In the genomic region with DNA sequence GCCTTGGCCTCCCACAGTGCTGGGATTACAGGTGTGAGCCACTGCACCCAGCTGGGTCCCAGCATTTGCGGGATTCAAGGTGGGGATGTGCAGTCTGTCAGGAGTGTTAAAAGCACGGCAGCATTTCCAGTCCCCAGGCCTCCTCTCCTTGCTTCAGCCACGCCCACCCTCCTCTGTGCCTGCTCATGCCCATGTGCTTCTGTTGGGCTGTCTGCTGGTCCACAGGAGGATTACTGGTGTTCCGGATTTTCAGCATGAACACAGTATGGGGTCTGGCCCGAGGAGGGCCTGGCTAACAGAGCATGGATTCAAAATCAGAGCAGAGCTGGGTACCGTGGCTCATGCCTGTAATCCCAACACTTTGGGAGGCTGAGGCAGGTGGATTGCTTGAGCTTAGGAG, we compare ENCODE assay signal across 13 cellular contexts. TPM values are rescaled to one million over a fixed set of nuclear protein-coding genes. Genes with fewer than 3 reads are reported as not detected.
DNase-seq lines count a peak whose midpoint lies in the region; TF ChIP-seq lines count a peak whose summit lies in the region.
"Had no signal": no experiment of that assay in that cellular context is flagged by ENCODE, and none has a peak within 500 bp of the region (broad histone marks: within the 10 kb centered on the region; RNA-seq: fewer than 3 reads in every experiment).

No MANE protein-coding gene starts in this region.

- H2AFZ ChIP-seq in mammary epithelial cell (ENCODE audit: low read depth, low read length) (no peak overlapping the region), neural progenitor cell (replicated peaks) (no peak overlapping the region)

- no peaks in the 10 kb centered on the region for H3K27me3 ChIP-seq in BLaER1
- H3K27me3 ChIP-seq in mammary epithelial cell (ENCODE audit: insufficient read depth, low read length), result no peaks in the 10 kb centered on the region
- peaks cover 9% of the 10 kb centered on the region for H3K27me3 ChIP-seq in neural progenitor cell
- H3K27me3 ChIP-seq: heart left ventricle had no signal

- peaks cover 21% of the 10 kb centered on the region for H3K27me3 Mint-ChIP-seq in neural progenitor cell (ENCODE audit: insufficient read depth, low read depth)

- peaks cover 49% of the 10 kb centered on the region for H3K4me1 ChIP-seq in BLaER1
- peaks cover 55% of the 10 kb centered on the region for H3K4me1 ChIP-seq in mammary epithelial cell (ENCODE audit: insufficient read depth, low read length)
- H3K4me1 ChIP-seq in neural progenitor cell, result peaks cover 14% of the 10 kb centered on the region

- H3K9me3 Mint-ChIP-seq in neural progenitor cell, result no peaks in the 10 kb centered on the region
- H3K9me3 Mint-ChIP-seq: brain had no signal

- H3K79me2 ChIP-seq in mammary epithelial cell (ENCODE audit: insufficient read depth, low read length) (peaks cover 88% of the 10 kb centered on the region), neural progenitor cell (ENCODE audit: low read depth) (peaks cover 3% of the 10 kb centered on the region)

- H3K27ac ChIP-seq in BLaER1 (peak overlapping the region; percentile 57), mammary epithelial cell (ENCODE audit: insufficient read depth, low read depth, low read length) (peak overlapping the region; percentile 76), neural progenitor cell (no peak overlapping the region)

- H3K4me2 ChIP-seq in BLaER1 (peak overlapping the region; percentile 64), mammary epithelial cell (ENCODE audit: insufficient read depth, low read depth, low read length) (peak overlapping the region; percentile 93), neural progenitor cell (no peak overlapping the region)

- H4K20me1 ChIP-seq in BLaER1 (peaks cover 89% of the 10 kb centered on the region), mammary epithelial cell (ENCODE audit: insufficient read depth, low read length) (no peaks in the 10 kb centered on the region), neural progenitor cell (ENCODE audit: low read depth) (peaks cover 27% of the 10 kb centered on the region)

- peaks cover 20% of the 10 kb centered on the region for H3K4me1 Mint-ChIP-seq in neural progenitor cell

- no peaks in the 10 kb centered on the region for H3K36me3 Mint-ChIP-seq in neural progenitor cell
- H3K36me3 Mint-ChIP-seq: brain had no signal

- intact Hi-C loops in mammary epithelial cell (cut with micrococcal nuclease), result no loop called here

- no peak overlapping the region for H3K4me3 ChIP-seq in BLaER1
- H3K4me3 ChIP-seq in mammary epithelial cell (replicated peaks in 1 of 3; ENCODE audit: insufficient read depth in 1 of 3, low read depth in 2 of 3, low read length in 3 of 3), result no peak overlapping the region
- H3K4me3 ChIP-seq in neural progenitor cell, result no peak overlapping the region
- H3K4me3 ChIP-seq: heart left ventricle had no signal

- H3K9me3 ChIP-seq in BLaER1 (no peaks in the 10 kb centered on the region), mammary epithelial cell (replicated peaks; ENCODE audit: insufficient read depth, low read length) (no peaks in the 10 kb centered on the region), neural progenitor cell (ENCODE audit: low read depth) (no peaks in the 10 kb centered on the region)
- H3K9me3 ChIP-seq: heart left ventricle had no signal

- in situ Hi-C loops in mammary epithelial cell (cut with MboI; ENCODE audit: low sequenced_read_pairs in 2 of 2), result no loop called here

- TF ChIP-seq CTCF in mammary epithelial cell (conservative IDR thresholded peaks at IDR 0.05 in 1 of 2, IDR thresholded peaks at IDR 0.05 in 1 of 2; ENCODE audit: extremely low read depth in 1 of 2, insufficient read depth in 1 of 2, low read depth in 1 of 2, low read length in 2 of 2) (no peak), neural progenitor cell (IDR thresholded peaks at IDR 0.05) (no peak)

- H3K27ac Mint-ChIP-seq in neural progenitor cell, result no peak overlapping the region

- H3K36me3 ChIP-seq in BLaER1 (peaks cover 59% of the 10 kb centered on the region), mammary epithelial cell (ENCODE audit: insufficient read depth, low read length) (peaks cover 2% of the 10 kb centered on the region), neural progenitor cell (no peaks in the 10 kb centered on the region)

- peak overlapping the region; percentile 50; the same call in 1 of the 2 replicates for H3K9ac ChIP-seq in BLaER1
- H3K9ac ChIP-seq in mammary epithelial cell (ENCODE audit: insufficient read depth, low read length), result peak overlapping the region; percentile 14
- no peak overlapping the region for H3K9ac ChIP-seq in neural progenitor cell

- peaks cover 3% of the 10 kb centered on the region for H3F3A ChIP-seq in neural progenitor cell (ENCODE audit: low read depth)

- DNase-seq in HT-29 (ENCODE audit: low spot score), result peak; percentile 42
- no peak for DNase-seq in mammary epithelial cell
- no peak for DNase-seq in neural progenitor cell (ENCODE audit: low spot score)
- no peak for DNase-seq in NCI-H1048 (lab: John Stamatoyannopoulos, UW)
- no peak for DNase-seq in HUDEP-2 (lab: John Stamatoyannopoulos, UW; ENCODE audit: unreplicated experiment in 76 of 76)
- DNase-seq in AG08395 (ENCODE audit: low spot score), result no peak
- DNase-seq in stimulated activated naive CD4-positive, alpha-beta T cell (lab: John Stamatoyannopoulos, UW), result no peak
- DNase-seq: left ventricle myocardium superior, NCI-H187, nucleus accumbens had no signal

- WGBS in mammary epithelial cell (ENCODE audit: low coverage, missing lambda C conversion rate), result 98% methylated on average over 6 of the region's 6 CpGs

- CTCF ChIA-PET in mammary epithelial cell (lab: Charles Lee; ENCODE audit: low non-redundant PET), result no interaction called here

- H3K4me3 Mint-ChIP-seq in neural progenitor cell, result peak overlapping the region; percentile 64
- H3K4me3 Mint-ChIP-seq: brain had no signal

- BruUV-seq in mammary epithelial cell (replicated peaks; lab: Mats Ljungman, UMichigan), result no TSS peak

- dilution Hi-C loops in mammary epithelial cell (cut with HindIII; ENCODE audit: low sequenced_read_pairs), result no loop called here

RNA-seq across cellular contexts. Expression of a gene that starts 5.5 kb away (rescaled TPM):
- 189 and 203 TPM in 2 replicates for total RNA-seq in HT-29 (2014; rRNA removed; shearing (Covaris generic))
- total RNA-seq in mammary epithelial cell (100 to 1,000 TPM in 1 of 2 donors, 10 to 100 TPM in 1; 35.0 to 153 TPM), neural progenitor cell (ENCODE audit: low replicate concordance) (12.9 and 34.4 TPM in 2 replicates)
- polyA plus RNA-seq in mammary epithelial cell, result 146 TPM
- polyA minus RNA-seq in mammary epithelial cell, result 137 TPM

RNA-seq across cellular contexts. Expression of a gene that starts 7.9 kb away (rescaled TPM):
- total RNA-seq in HT-29 (2014; rRNA removed; shearing (Covaris generic)), result 76.1 and 85.4 TPM in 2 replicates
- total RNA-seq in mammary epithelial cell (10 to 100 TPM; 55.0 to 83.4 TPM), neural progenitor cell (ENCODE audit: low replicate concordance) (47.8 and 84.5 TPM in 2 replicates)
- polyA plus RNA-seq in mammary epithelial cell, result 30.8 TPM
- polyA minus RNA-seq in mammary epithelial cell, result 57.6 TPM

RNA-seq across cellular contexts. Expression of a gene that starts 20.6 kb away (rescaled TPM):
- total RNA-seq in HT-29 (2014; rRNA removed; shearing (Covaris generic)), result 75.9 and 78.4 TPM in 2 replicates
- 10 to 100 TPM; 10.2 to 48.0 TPM for total RNA-seq in mammary epithelial cell
- polyA plus RNA-seq in mammary epithelial cell, result 41.5 TPM
- 30.2 TPM for polyA minus RNA-seq in mammary epithelial cell
- 34.4 and 52.4 TPM in 2 replicates for total RNA-seq in neural progenitor cell (ENCODE audit: low replicate concordance)

RNA-seq across cellular contexts. Expression of a gene that starts 32.2 kb away (rescaled TPM):
- 52.5 and 54.5 TPM in 2 replicates for total RNA-seq in HT-29 (2014; rRNA removed; shearing (Covaris generic))
- 10 to 100 TPM; 25.0 to 41.4 TPM for total RNA-seq in mammary epithelial cell
- polyA plus RNA-seq in mammary epithelial cell, result 26.8 TPM
- 31.9 TPM for polyA minus RNA-seq in mammary epithelial cell
- 37.6 and 55.2 TPM in 2 replicates for total RNA-seq in neural progenitor cell (ENCODE audit: low replicate concordance)

RNA-seq across cellular contexts. Expression of a gene that starts 59.3 kb away (rescaled TPM):
- 175 TPM in 2 replicates for total RNA-seq in HT-29 (2014; rRNA removed; shearing (Covaris generic))
- 10 to 100 TPM; 31.3 to 46.1 TPM for total RNA-seq in mammary epithelial cell
- polyA plus RNA-seq in mammary epithelial cell, result 35.8 TPM
- polyA minus RNA-seq in mammary epithelial cell, result 1.6 TPM
- 10.3 and 36.9 TPM in 2 replicates for total RNA-seq in neural progenitor cell (ENCODE audit: low replicate concordance)
